10 cellular contexts compared by ENCODE assay signal in genomic region chr6:52596371-52597028, GRCh38. TPM values are rescaled to one million over a fixed set of nuclear protein-coding genes. Genes with fewer than 3 reads are reported as not detected.
A peak's percentile ranks its signal among the peaks of the same experiment; 100 is the strongest.
DNase-seq lines count a peak whose midpoint lies in the region; ATAC-seq and TF ChIP-seq lines count a peak whose summit lies in the region.
"Had no signal": no experiment of that assay in that cellular context is flagged by ENCODE, and none has a peak within 500 bp of the region (broad histone marks: within the 10 kb centered on the region; RNA-seq: fewer than 3 reads in every experiment).

No MANE protein-coding gene starts in this region.

- TF ChIP-seq CTCF in MCF 10A (IDR thresholded peaks at IDR 0.05; ENCODE audit: unreplicated experiment) (no peak), breast epithelium (IDR thresholded peaks at IDR 0.05) (no peak), ascending aorta (IDR thresholded peaks at IDR 0.05) (no peak), left lung (IDR thresholded peaks at IDR 0.05) (no peak), upper lobe of right lung (IDR thresholded peaks at IDR 0.05) (no peak)

- H3K27ac ChIP-seq in breast epithelium = peak overlapping the region in 1 of 2 donors; percentile 75
- peak overlapping the region; percentile 64 to 78 for H3K27ac ChIP-seq in ascending aorta
- H3K27ac ChIP-seq in left lung = peak overlapping the region; percentile 56 to 80
- peak overlapping the region; percentile 52 for H3K27ac ChIP-seq in upper lobe of right lung
- no peak overlapping the region for H3K27ac ChIP-seq in CD8-positive, alpha-beta memory T cell (ENCODE audit: low read depth, low read length)

- POLR2A ChIA-PET in MCF 10A (lab: Yijun Ruan, JAX) = interaction anchor here (1.0 to 3.0 kb wide), 3 partner anchors 10 to 176 kb away, joined by 3 to 11 read pairs (median 9); partner anchors contain the start of genes EFHC1 and TRAM2
- POLR2A ChIA-PET in CD8-positive, alpha-beta memory T cell (lab: Charles Lee) = no interaction called here

- no peak overlapping the region for H3K27ac Mint-ChIP-seq in MCF 10A (ENCODE audit: low read depth, unreplicated experiment)
- peak overlapping the region in 1 of 8 donors; percentile 12 for H3K27ac Mint-ChIP-seq in CD8-positive, alpha-beta memory T cell

- BruUV-seq in MCF 10A (replicated peaks; lab: Mats Ljungman, UMichigan) = no TSS peak

- H3K27me3 ChIP-seq in breast epithelium = no peaks in the 10 kb centered on the region
- H3K27me3 ChIP-seq in ascending aorta = no peaks in the 10 kb centered on the region
- no peaks in the 10 kb centered on the region for H3K27me3 ChIP-seq in left lung
- no peaks in the 10 kb centered on the region for H3K27me3 ChIP-seq in upper lobe of right lung
- no peaks in the 10 kb centered on the region for H3K27me3 ChIP-seq in CD8-positive, alpha-beta memory T cell (ENCODE audit: insufficient read depth, low read length, poor library complexity, severe bottlenecking)
- H3K27me3 ChIP-seq: body of pancreas, MG63 had no signal

- ATAC-seq in left lung = no peak
- no peak for ATAC-seq in upper lobe of right lung
- ATAC-seq: body of pancreas had no signal

- TF ChIP-seq POLR2A in breast epithelium (IDR thresholded peaks at IDR 0.05) = no peak

- intact Hi-C loops in MCF 10A (cut with micrococcal nuclease) (loop anchor here (1.0 to 10.0 kb wide), 4 partner anchors 66 to 312 kb away; partner anchors contain the start of gene MCM3), breast epithelium (cut with DNase I; ENCODE audit: low total_unique reads) (loop anchor here (5.0 kb wide), 1 partner anchor 179 kb away; no protein-coding TSS in a partner anchor), ascending aorta (cut with DNase I) (loop anchor here (2.0 to 10.0 kb wide), 6 partner anchors 68 to 396 kb away; partner anchors contain the start of gene PAQR8), left lung (cut with DNase I) (loop anchor here in 1 of 2 donors (10.0 kb wide), 1 partner anchor 172 kb away; the partner anchor contains the start of gene EFHC1), upper lobe of right lung (cut with DNase I) (loop anchor here (10.0 kb wide), 1 partner anchor 182 kb away; no protein-coding TSS in a partner anchor)

- DNase-seq in MCF 10A (ENCODE audit: unreplicated experiment) (peak; percentile 71), breast epithelium (ENCODE audit: low spot score in 2 of 2) (no peak), ascending aorta (ENCODE audit: low spot score in 2 of 2) (no peak), left lung (no peak), upper lobe of right lung (no peak), HUDEP-2 (lab: John Stamatoyannopoulos, UW; ENCODE audit: unreplicated experiment in 76 of 76) (no peak), islet precursor cell (no peak)
- no peak for DNase-seq in CD8-positive, alpha-beta memory T cell
- DNase-seq: body of pancreas had no signal

- CTCF ChIA-PET in MCF 10A (lab: Yijun Ruan, JAX) = interaction anchor here (0.6 to 4.3 kb wide), 11 partner anchors 10 to 466 kb away, joined by 3 to 35 read pairs (median 3); no protein-coding TSS in a partner anchor
- CTCF ChIA-PET in CD8-positive, alpha-beta memory T cell (lab: Charles Lee) = interaction anchor here (1.6 to 1.9 kb wide), 2 partner anchors 9 to 21 kb away, joined by 4 to 6 read pairs; no protein-coding TSS in a partner anchor

- H3K36me3 Mint-ChIP-seq in MCF 10A (ENCODE audit: insufficient read depth, unreplicated experiment) = peaks cover 6% of the 10 kb centered on the region
- no peaks in the 10 kb centered on the region for H3K36me3 Mint-ChIP-seq in CD8-positive, alpha-beta memory T cell

- H3K9me3 ChIP-seq in breast epithelium (no peaks in the 10 kb centered on the region), ascending aorta (no peaks in the 10 kb centered on the region), left lung (no peaks in the 10 kb centered on the region), upper lobe of right lung (no peaks in the 10 kb centered on the region)
- no peaks in the 10 kb centered on the region for H3K9me3 ChIP-seq in CD8-positive, alpha-beta memory T cell (ENCODE audit: low read length)
- H3K9me3 ChIP-seq: body of pancreas, MG63 had no signal

- H3K27me3 Mint-ChIP-seq in MCF 10A (ENCODE audit: insufficient read depth, unreplicated experiment) = no peaks in the 10 kb centered on the region
- peaks cover 2 to 11% of the 10 kb centered on the region in 2 donors for H3K27me3 Mint-ChIP-seq in CD8-positive, alpha-beta memory T cell

- H3K36me3 ChIP-seq in breast epithelium (no peaks in the 10 kb centered on the region), ascending aorta (no peaks in the 10 kb centered on the region), left lung (no peaks in the 10 kb centered on the region), upper lobe of right lung (no peaks in the 10 kb centered on the region)
- H3K36me3 ChIP-seq in CD8-positive, alpha-beta memory T cell (ENCODE audit: insufficient read depth, low read length) = no peaks in the 10 kb centered on the region
- H3K36me3 ChIP-seq: MG63 had no signal

- peaks cover 22% of the 10 kb centered on the region for H3K4me1 Mint-ChIP-seq in MCF 10A (ENCODE audit: insufficient read depth, unreplicated experiment)
- H3K4me1 Mint-ChIP-seq in CD8-positive, alpha-beta memory T cell = peaks cover 2 to 10% (median 4%) of the 10 kb centered on the region in 3 donors

- H3K4me1 ChIP-seq in breast epithelium = no peaks in the 10 kb centered on the region
- peaks cover 16 to 33% of the 10 kb centered on the region in 2 donors for H3K4me1 ChIP-seq in ascending aorta
- H3K4me1 ChIP-seq in left lung = peaks cover 11 to 32% of the 10 kb centered on the region in 2 donors
- H3K4me1 ChIP-seq in upper lobe of right lung = peaks cover 15% of the 10 kb centered on the region
- no peaks in the 10 kb centered on the region for H3K4me1 ChIP-seq in CD8-positive, alpha-beta memory T cell (ENCODE audit: insufficient read depth, low read length)

- no peak overlapping the region for H3K4me3 ChIP-seq in breast epithelium
- no peak overlapping the region for H3K4me3 ChIP-seq in ascending aorta
- H3K4me3 ChIP-seq in left lung = no peak overlapping the region
- no peak overlapping the region for H3K4me3 ChIP-seq in upper lobe of right lung
- no peak overlapping the region for H3K4me3 ChIP-seq in CD8-positive, alpha-beta memory T cell (ENCODE audit: low read length)
- H3K4me3 ChIP-seq: body of pancreas, MG63 had no signal

- no peak overlapping the region for H3K4me3 Mint-ChIP-seq in MCF 10A (ENCODE audit: unreplicated experiment)
- H3K4me3 Mint-ChIP-seq in CD8-positive, alpha-beta memory T cell = no peak overlapping the region

- H3K9me3 Mint-ChIP-seq in MCF 10A (ENCODE audit: unreplicated experiment) = no peaks in the 10 kb centered on the region
- H3K9me3 Mint-ChIP-seq in CD8-positive, alpha-beta memory T cell = no peaks in the 10 kb centered on the region

RNA-seq across cellular contexts. Expression of gene TRAM2, which starts 19.6 kb away (rescaled TPM):
- total RNA-seq in MCF 10A (2022) = 9.9 and 10.1 TPM in 2 replicates
- 10 to 100 TPM; 11.9 to 33.0 (median 24.3) TPM for total RNA-seq in breast epithelium
- 32.6 TPM for total RNA-seq in ascending aorta
- total RNA-seq in left lung = 10 to 100 TPM; 30.5 to 38.4 TPM
- 24.2 TPM for total RNA-seq in upper lobe of right lung
- 1 to 10 TPM; 3.7 to 4.1 TPM for total RNA-seq in CD8-positive, alpha-beta memory T cell
- polyA plus RNA-seq in CD8-positive, alpha-beta memory T cell = 5.0 TPM
